In genomic region chr6:170500955-170501590, GRCh38 we compare ENCODE assay signal across 24 cellular contexts. TPM values are rescaled to one million over a fixed set of nuclear protein-coding genes. Genes with fewer than 3 reads are reported as not detected.
DNase-seq lines count a peak whose midpoint lies in the region; ATAC-seq, FAIRE-seq and TF ChIP-seq lines count a peak whose summit lies in the region.
"Had no signal": no experiment of that assay in that cellular context is flagged by ENCODE, and none has a peak within 500 bp of the region (broad histone marks: within the 10 kb centered on the region; RNA-seq: fewer than 3 reads in every experiment).

No MANE protein-coding gene starts in this region.

- H4K91ac ChIP-seq in neuronal stem cell (ENCODE audit: low read depth, low read length, poor library complexity), result no peak overlapping the region

- H3K27me3 ChIP-seq in bronchial epithelial cell (ENCODE audit: control insufficient read depth, insufficient read depth, low read length), result no peaks in the 10 kb centered on the region
- peaks cover 0 to 5% (median 0%) of the 10 kb centered on the region in 3 experiments for H3K27me3 ChIP-seq in neuronal stem cell (ENCODE audit: control insufficient read depth in 3 of 3, insufficient read depth in 3 of 3, low read depth in 1 of 3, low read length in 3 of 3)
- H3K27me3 ChIP-seq: BLaER1 had no signal

- WGBS in neuronal stem cell (ENCODE audit: extremely low coverage in 2 of 2, insufficient read length in 2 of 2, insufficient replicate concordance in 1 of 2), 2 donors, result no CpG with 5 or more reads among the region's 3 CpGs

- H2BK15ac ChIP-seq in neuronal stem cell (ENCODE audit: low read length), result no peak overlapping the region

- H3K4me1 ChIP-seq in HEK293 (ENCODE audit: control insufficient read depth, insufficient read depth, low read length) (no peaks in the 10 kb centered on the region), neuronal stem cell (ENCODE audit: control insufficient read depth in 2 of 2, insufficient read depth in 1 of 2, low read depth in 1 of 2, low read length in 2 of 2) (peaks cover 11 to 13% of the 10 kb centered on the region in 2 donors)
- H3K4me1 ChIP-seq: BLaER1, Caco-2 had no signal

- FAIRE-seq in bronchial epithelial cell (lab: Jason Lieb, UNC), result peak; percentile 28
- FAIRE-seq: A204.1, G401.6, GM12892, H1 had no signal

- TF ChIP-seq CTCF in HEK293 (tag by site-specific recombination; IDR thresholded peaks at IDR 0.05) (no peak), bronchial epithelial cell (IDR thresholded peaks at IDR 0.05; ENCODE audit: insufficient read depth, low read length, severe bottlenecking) (no peak)

- no peak for DNase-seq in activated naive CD4-positive, alpha-beta T cell treated with anti-CD3 and anti-CD28 coated beads, Interleukin-2, amount 10 ng/mL, durations not matched to agents 7 days and 5 days
- no peak for DNase-seq in bronchial epithelial cell (ENCODE audit: low read depth)
- no peak for DNase-seq in neuronal stem cell (ENCODE audit: low spot score)
- DNase-seq: Caco-2; CD4-positive, CD25-positive, alpha-beta regulatory T cell; CD8-positive, alpha-beta T cell; DMS153; DND-41; GM23248; H7; HCEC 1CT had no signal

- no peak overlapping the region for H3K23ac ChIP-seq in neuronal stem cell (ENCODE audit: low read depth, low read length, poor library complexity)

- H3K18ac ChIP-seq in neuronal stem cell (ENCODE audit: low read length), result peak overlapping the region; percentile 21

- no peak overlapping the region for H2AFZ ChIP-seq in neuronal stem cell (ENCODE audit: low read length)
- H2AFZ ChIP-seq: GM23248 had no signal

- H3K4me3 ChIP-seq in HEK293 (ENCODE audit: low read depth, low read length) (no peak overlapping the region), bronchial epithelial cell (ENCODE audit: low read depth, low read length) (no peak overlapping the region), neuronal stem cell (ENCODE audit: low read length in 2 of 2) (no peak overlapping the region)
- H3K4me3 ChIP-seq: BLaER1, GM23248 had no signal

- H3K27ac ChIP-seq in HEK293 (ENCODE audit: extremely low read depth, low read depth, low read length), result no peak overlapping the region
- no peak overlapping the region for H3K27ac ChIP-seq in neuronal stem cell (replicated peaks; ENCODE audit: low read length)
- H3K27ac ChIP-seq: 22Rv1, BLaER1, C4-2B, GM23248 had no signal

- POLR2A ChIA-PET in HEK293 (lab: Yijun Ruan, JAX), result no interaction called here

- H3K36me3 ChIP-seq in HEK293 (ENCODE audit: control insufficient read depth in 2 of 2, insufficient read depth in 1 of 2, low read length in 2 of 2) (no peaks in the 10 kb centered on the region), bronchial epithelial cell (ENCODE audit: control insufficient read depth, insufficient read depth, low read length) (no peaks in the 10 kb centered on the region), neuronal stem cell (replicated peaks in 1 of 2; ENCODE audit: control insufficient read depth in 2 of 2, insufficient read depth in 2 of 2, low read length in 2 of 2) (peaks cover 0 to 1% of the 10 kb centered on the region in 2 donors)
- H3K36me3 ChIP-seq: BLaER1 had no signal

- ATAC-seq in GM18870 (IDR thresholded peaks at IDR 0.05; ENCODE audit: unreplicated experiment) (no peak), HG03025 (IDR thresholded peaks at IDR 0.05; ENCODE audit: low FRiP score, unreplicated experiment) (no peak), GM18868 (IDR thresholded peaks at IDR 0.05; ENCODE audit: unreplicated experiment) (no peak)
- ATAC-seq: CD8-positive, alpha-beta T cell had no signal

- peaks cover 44% of the 10 kb centered on the region for H3K27me3 Mint-ChIP-seq in activated naive CD4-positive, alpha-beta T cell treated with anti-CD3 and anti-CD28 coated beads, Interleukin-2, amount 50 U/mL, for 24 hours
- peaks cover 73% of the 10 kb centered on the region for H3K27me3 Mint-ChIP-seq in activated naive CD4-positive, alpha-beta T cell treated with anti-CD3 and anti-CD28 coated beads, Interleukin-2, amount 10 ng/mL, durations not matched to agents 7 days and 5 days

- CTCF ChIA-PET in activated naive CD4-positive, alpha-beta T cell treated with anti-CD3 and anti-CD28 coated beads, Interleukin-2, amount 10 ng/mL, durations not matched to agents 7 days and 5 days (lab: Charles Lee), result no interaction called here
- CTCF ChIA-PET in HEK293 (lab: Yijun Ruan, JAX), result no interaction called here

- peak overlapping the region; percentile 51 for H2AK5ac ChIP-seq in neuronal stem cell (ENCODE audit: low read depth, low read length)

- peaks cover 13% of the 10 kb centered on the region for H3K36me3 Mint-ChIP-seq in activated naive CD4-positive, alpha-beta T cell treated with anti-CD3 and anti-CD28 coated beads, Interleukin-2, amount 50 U/mL, for 24 hours
- H3K36me3 Mint-ChIP-seq in activated naive CD4-positive, alpha-beta T cell treated with anti-CD3 and anti-CD28 coated beads, Interleukin-2, amount 10 ng/mL, durations not matched to agents 7 days and 5 days, result no peaks in the 10 kb centered on the region
- H3K36me3 Mint-ChIP-seq: CD8-positive, alpha-beta T cell had no signal

- peak overlapping the region; percentile 68 for H3K27ac Mint-ChIP-seq in activated naive CD4-positive, alpha-beta T cell treated with anti-CD3 and anti-CD28 coated beads, Interleukin-2, amount 50 U/mL, for 24 hours
- no peak overlapping the region for H3K27ac Mint-ChIP-seq in activated naive CD4-positive, alpha-beta T cell treated with anti-CD3 and anti-CD28 coated beads, Interleukin-2, amount 10 ng/mL, durations not matched to agents 7 days and 5 days
- H3K27ac Mint-ChIP-seq: B cell; CD8-positive, alpha-beta T cell had no signal

- H2BK5ac ChIP-seq in neuronal stem cell (ENCODE audit: low read length), result no peak overlapping the region

- H2BK120ac ChIP-seq in neuronal stem cell (ENCODE audit: low read depth, low read length), result no peak overlapping the region

- H3K4ac ChIP-seq in neuronal stem cell (ENCODE audit: low read length), result no peak overlapping the region

- H3K14ac ChIP-seq in neuronal stem cell (ENCODE audit: low read length), result no peak overlapping the region

- no peak overlapping the region for H3K4me2 ChIP-seq in neuronal stem cell (ENCODE audit: insufficient read depth, low read length, poor library complexity, severe bottlenecking)
- H3K4me2 ChIP-seq: BLaER1 had no signal

- no peak overlapping the region for H4K8ac ChIP-seq in neuronal stem cell (ENCODE audit: low read depth, low read length)

- H3K4me1 Mint-ChIP-seq in activated naive CD4-positive, alpha-beta T cell treated with anti-CD3 and anti-CD28 coated beads, Interleukin-2, amount 50 U/mL, for 24 hours, result peaks cover 5% of the 10 kb centered on the region
- no peaks in the 10 kb centered on the region for H3K4me1 Mint-ChIP-seq in activated naive CD4-positive, alpha-beta T cell treated with anti-CD3 and anti-CD28 coated beads, Interleukin-2, amount 10 ng/mL, durations not matched to agents 7 days and 5 days
- H3K4me1 Mint-ChIP-seq: B cell; CD4-positive, CD25-positive, alpha-beta regulatory T cell had no signal

- no peak overlapping the region for H3K4me3 Mint-ChIP-seq in activated naive CD4-positive, alpha-beta T cell treated with anti-CD3 and anti-CD28 coated beads, Interleukin-2, amount 50 U/mL, for 24 hours
- H3K4me3 Mint-ChIP-seq in activated naive CD4-positive, alpha-beta T cell treated with anti-CD3 and anti-CD28 coated beads, Interleukin-2, amount 10 ng/mL, durations not matched to agents 7 days and 5 days, result no peak overlapping the region
- H3K4me3 Mint-ChIP-seq: B cell; CD4-positive, CD25-positive, alpha-beta regulatory T cell; CD8-positive, alpha-beta T cell had no signal

- H3K9ac ChIP-seq in neuronal stem cell (ENCODE audit: low read depth, low read length, poor library complexity), result no peak overlapping the region
- H3K9ac ChIP-seq: BLaER1, GM23248 had no signal

- H3K9me3 Mint-ChIP-seq in activated naive CD4-positive, alpha-beta T cell treated with anti-CD3 and anti-CD28 coated beads, Interleukin-2, amount 50 U/mL, for 24 hours, result peaks cover 5% of the 10 kb centered on the region
- peaks cover 18% of the 10 kb centered on the region for H3K9me3 Mint-ChIP-seq in activated naive CD4-positive, alpha-beta T cell treated with anti-CD3 and anti-CD28 coated beads, Interleukin-2, amount 10 ng/mL, durations not matched to agents 7 days and 5 days

- H3K79me1 ChIP-seq in neuronal stem cell (ENCODE audit: low read depth, low read length), result no peaks in the 10 kb centered on the region

- no peaks in the 10 kb centered on the region for H3K9me3 ChIP-seq in HEK293 (ENCODE audit: control insufficient read depth, insufficient read depth, low read depth, low read length)
- peaks cover 5 to 38% of the 10 kb centered on the region in 2 donors for H3K9me3 ChIP-seq in neuronal stem cell (replicated peaks in 1 of 2; ENCODE audit: control insufficient read depth in 2 of 2, insufficient read depth in 1 of 2, low read depth in 1 of 2, low read length in 2 of 2)
- H3K9me3 ChIP-seq: Caco-2 had no signal

- no peak overlapping the region for H2BK12ac ChIP-seq in neuronal stem cell (ENCODE audit: low read length)

TF ChIP-seq in HEK293, 187 proteins besides CTCF, POLR2A, EP300 and RAD21:
- peak; percentile 99 for TF ChIP-seq ZSCAN30 (tag by site-specific recombination; IDR thresholded peaks at IDR 0.05)
- TF ChIP-seq ZIC2 (tag by site-specific recombination; IDR thresholded peaks at IDR 0.05), result no peak

RNA-seq across cellular contexts. Expression of gene PSMB1, which starts 52.0 kb away (rescaled TPM):
- 210 and 234 TPM in 2 replicates for total RNA-seq in bronchial epithelial cell
- polyA plus RNA-seq in neuronal stem cell (2013, experiment 1 of 2), result 260 TPM
- 249 TPM for polyA plus RNA-seq in neuronal stem cell (2013, experiment 2 of 2)

RNA-seq across cellular contexts. Expression of gene TBP, which starts 53.1 kb away (rescaled TPM):
- total RNA-seq in bronchial epithelial cell, result 7.4 and 9.2 TPM in 2 replicates
- polyA plus RNA-seq in neuronal stem cell (2013, experiment 1 of 2), result 24.3 TPM
- polyA plus RNA-seq in neuronal stem cell (2013, experiment 2 of 2), result 25.0 TPM
